ENCODE assay signal across 8 cellular contexts in the genomic region with DNA sequence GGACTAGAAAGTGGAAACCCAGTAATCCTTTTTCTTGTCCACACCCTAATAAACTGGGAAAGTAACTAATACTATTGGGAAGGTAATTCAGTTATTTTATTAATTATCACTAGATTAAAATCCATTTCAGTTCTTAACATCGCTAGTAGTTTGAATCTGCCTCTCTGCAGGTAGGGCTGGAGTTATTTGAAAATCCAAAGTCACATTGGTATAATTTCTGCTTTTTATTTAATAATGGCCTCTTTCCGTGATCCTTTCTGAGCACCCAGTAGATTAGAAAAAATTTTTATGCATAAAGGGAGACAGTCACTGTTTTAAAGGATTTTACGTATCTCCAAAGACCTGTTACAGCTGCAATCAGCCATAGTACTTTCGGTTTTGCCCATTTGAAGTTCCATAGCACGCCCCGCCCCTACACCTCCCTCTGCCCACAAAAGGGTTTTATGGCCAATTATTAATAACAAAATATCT. TPM values are rescaled to one million over a fixed set of nuclear protein-coding genes. Genes with fewer than 3 reads are reported as not detected.
DNase-seq lines count a peak whose midpoint lies in the region; ATAC-seq lines count a peak whose summit lies in the region.

No MANE protein-coding gene starts in this region.

- H3K27ac Mint-ChIP-seq in stimulated activated memory B cell treated with anti-CD40 and anti-IgM and Interleukin-4, amounts not matched to agents 10 μg/mL and 1 μg/mL and 100 μg/mL, for 72 hours: peak overlapping the region; percentile 99

- peak overlapping the region; percentile 85 for H3K27ac ChIP-seq in ectodermal cell (ENCODE audit: insufficient read depth, low read depth, low read length, poor library complexity, severe bottlenecking)

- H3K4me1 ChIP-seq in ectodermal cell (ENCODE audit: control insufficient read depth, insufficient read depth, low read length): peaks cover 5% of the 10 kb centered on the region

- peak overlapping the region; percentile 100 for H3K4me3 Mint-ChIP-seq in stimulated activated memory B cell treated with anti-CD40 and anti-IgM and Interleukin-4, amounts not matched to agents 10 μg/mL and 1 μg/mL and 100 μg/mL, for 72 hours

- WGBS in ectodermal cell, 2 experiments: 10 to 18% methylated on average over 4 to 6 of the region's 6 CpGs

- H3K36me3 ChIP-seq in ectodermal cell (ENCODE audit: control insufficient read depth, insufficient read depth, low read length): peaks cover 10% of the 10 kb centered on the region

- H3K4me1 Mint-ChIP-seq in stimulated activated memory B cell treated with anti-CD40 and anti-IgM and Interleukin-4, amounts not matched to agents 10 μg/mL and 1 μg/mL and 100 μg/mL, for 72 hours: peaks cover 36% of the 10 kb centered on the region

- H3K36me3 Mint-ChIP-seq in stimulated activated memory B cell treated with anti-CD40 and anti-IgM and Interleukin-4, amounts not matched to agents 10 μg/mL and 1 μg/mL and 100 μg/mL, for 72 hours: peaks cover 23% of the 10 kb centered on the region

- H3K4me3 ChIP-seq in ectodermal cell (ENCODE audit: insufficient read depth, low read depth, low read length): peak overlapping the region; percentile 86

- H3K9me3 Mint-ChIP-seq in stimulated activated memory B cell treated with anti-CD40 and anti-IgM and Interleukin-4, amounts not matched to agents 10 μg/mL and 1 μg/mL and 100 μg/mL, for 72 hours: no peaks in the 10 kb centered on the region

- no peaks in the 10 kb centered on the region for H3K27me3 ChIP-seq in ectodermal cell (ENCODE audit: control insufficient read depth, insufficient read depth, low read length, poor library complexity, severe bottlenecking)

- H3K9me3 ChIP-seq in ectodermal cell (ENCODE audit: control insufficient read depth, low read length): no peaks in the 10 kb centered on the region

- DNase-seq in A172 (ENCODE audit: low spot score) (peak; percentile 56), NCI-H187 (lab: John Stamatoyannopoulos, UW) (peak; percentile 15 to 46), lung microvascular endothelial cell (ENCODE audit: low read depth in 2 of 2) (peak; percentile 74 to 75)
- DNase-seq in activated CD4-positive, CD25-positive, alpha-beta regulatory T cell treated with anti-CD3 and anti-CD28 coated beads, Interleukin-2, amount 50 U/mL, for 72 hours: peak; percentile 45

- H3K27me3 Mint-ChIP-seq in stimulated activated memory B cell treated with anti-CD40 and anti-IgM and Interleukin-4, amounts not matched to agents 10 μg/mL and 1 μg/mL and 100 μg/mL, for 72 hours: no peaks in the 10 kb centered on the region

- peak; percentile 65 for ATAC-seq in GM18498 (IDR thresholded peaks at IDR 0.05; ENCODE audit: unreplicated experiment)
- ATAC-seq in HG02852 (IDR thresholded peaks at IDR 0.05; ENCODE audit: unreplicated experiment): peak; percentile 54
- ATAC-seq in stimulated activated memory B cell treated with anti-CD40 and anti-IgM and Interleukin-4, amounts not matched to agents 10 μg/mL and 1 μg/mL and 100 μg/mL, for 72 hours: peak; percentile 66

RNA-seq across cellular contexts. Expression of a gene that starts 0.6 kb away (rescaled TPM):
- total RNA-seq in A172 (2014; rRNA removed; shearing (Covaris generic)): 318 and 333 TPM in 2 replicates
- 113 TPM for polyA plus RNA-seq in ectodermal cell (2013, experiment 1 of 4)
- 115 TPM for polyA plus RNA-seq in ectodermal cell (2013, experiment 2 of 4)
- 94.3 TPM for polyA plus RNA-seq in ectodermal cell (2013, experiment 3 of 4)
- polyA plus RNA-seq in ectodermal cell (2013, experiment 4 of 4): 105 TPM
- total RNA-seq in lung microvascular endothelial cell: 165 and 190 TPM in 2 replicates

RNA-seq across cellular contexts. Expression of a gene that starts 20.0 kb away (rescaled TPM):
- 438 and 448 TPM in 2 replicates for total RNA-seq in A172 (2014; rRNA removed; shearing (Covaris generic))
- 216 TPM for polyA plus RNA-seq in ectodermal cell (2013, experiment 1 of 4)
- 227 TPM for polyA plus RNA-seq in ectodermal cell (2013, experiment 2 of 4)
- polyA plus RNA-seq in ectodermal cell (2013, experiment 3 of 4): 196 TPM
- 224 TPM for polyA plus RNA-seq in ectodermal cell (2013, experiment 4 of 4)
- 130 and 168 TPM in 2 replicates for total RNA-seq in lung microvascular endothelial cell

Comparison
In these comparisons a context has a peak if more than half of its experiments do, and no peak if none do; other contexts are left out.
1. Peak in every context shown above with its lines: DNase-seq, ATAC-seq, H3K4me3 ChIP-seq and H3K27ac ChIP-seq.